Comparison of ENCODE assay signal across 9 cellular contexts in genomic region chrX:49133759-49134158, GRCh38.
"Had no signal": no experiment of that assay in that cellular context is flagged by ENCODE, and none has a peak within 500 bp of the region (broad histone marks: within the 10 kb centered on the region; RNA-seq: fewer than 3 reads in every experiment).

No MANE protein-coding gene starts in this region.

- H3K9ac ChIP-seq: GM23248, KMS-11 had no signal

- H3K27ac Mint-ChIP-seq: HFFc6 had no signal

- H3K4me3 Mint-ChIP-seq: HFFc6 had no signal

- H3K27ac ChIP-seq: GM23248, KMS-11 had no signal

- H3K9me3 Mint-ChIP-seq: HFFc6 had no signal

- DNase-seq: GM23248, GOT3, H7, HCEC 1CT, HFFc6, IMR-90, KBM-7 had no signal

- H2AFZ ChIP-seq: GM23248 had no signal

- H3K4me3 ChIP-seq: GM23248 had no signal

- H3K4me2 ChIP-seq: KMS-11 had no signal

- FAIRE-seq: HTR-8/SVneo had no signal
